ENCODE assay signal across 15 cellular contexts in genomic region chr12:118544569-118544968, GRCh38.
A peak's percentile ranks its signal among the peaks of the same experiment; 100 is the strongest.
DNase-seq lines count a peak whose midpoint lies in the region; ATAC-seq and TF ChIP-seq lines count a peak whose summit lies in the region.
"Had no signal": no experiment of that assay in that cellular context is flagged by ENCODE, and none has a peak within 500 bp of the region (broad histone marks: within the 10 kb centered on the region; RNA-seq: fewer than 3 reads in every experiment).

No MANE protein-coding gene starts in this region.

- TF ChIP-seq CTCF in AG04449 (IDR thresholded peaks at IDR 0.05; ENCODE audit: insufficient read depth, low read length, missing control alignments), result no peak

- DNase-seq in AG04449 (ENCODE audit: low read depth, low spot score), result peak; percentile 16
- DNase-seq in HS-5 (ENCODE audit: low read depth), result peak; percentile 86
- DNase-seq in T1000 (lab: John Stamatoyannopoulos, UW), result peak; percentile 99
- peak; percentile 85 for DNase-seq in islet precursor cell
- DNase-seq in AG20443 (ENCODE audit: low spot score), result no peak
- DNase-seq in Kasumi-1 (lab: John Stamatoyannopoulos, UW), result no peak
- DNase-seq: activated naive CD8-positive, alpha-beta T cell treated with anti-CD3 and anti-CD28 coated beads, Interleukin-2, amount 50 U/mL, for 24 hours; GF-D8; NCI-H1092 treated with DMSO at 0.1 percent for 48 hours; NCI-H510A; SIG-M5; stimulated activated CD4-positive, alpha-beta T cell treated with anti-CD3 and anti-CD28 coated beads, Interleukin-12 subunit alpha, Interleukin-12 subunit beta, amount 100 ng/mL, for 4 hours had no signal

- CTCF ChIA-PET in AG04449 (lab: Yijun Ruan, JAX), result no interaction called here

- ATAC-seq in HG02610 (IDR thresholded peaks at IDR 0.05; ENCODE audit: unreplicated experiment) (no peak), HG03469 (IDR thresholded peaks at IDR 0.05; ENCODE audit: unreplicated experiment) (no peak)
- ATAC-seq: activated naive CD8-positive, alpha-beta T cell treated with anti-CD3 and anti-CD28 coated beads, Interleukin-2, amount 50 U/mL, for 24 hours had no signal

- no peak overlapping the region for H3K4me3 ChIP-seq in AG04449 (ENCODE audit: low read depth, low read length)
- H3K4me3 ChIP-seq: vagina had no signal

- POLR2A ChIA-PET in AG04449 (lab: Yijun Ruan, JAX), result no interaction called here

Comparison
In these comparisons a context has a peak if more than half of its experiments do, and no peak if none do; other contexts are left out.
1. DNase-seq: peak in AG04449 (single experiment), HS-5 (single experiment), T1000 (single experiment) and islet precursor cell (single experiment); none in AG20443 (single experiment) and Kasumi-1 (0 of 2).